In genomic region chr6:14553515-14553914, GRCh38 we compare ENCODE assay signal across 27 cellular contexts.
"Had no signal": no experiment of that assay in that cellular context is flagged by ENCODE, and none has a peak within 500 bp of the region (broad histone marks: within the 10 kb centered on the region; RNA-seq: fewer than 3 reads in every experiment).

No MANE protein-coding gene starts in this region.

- DNase-seq: stimulated activated CD4-positive, alpha-beta T cell treated with anti-CD3 and anti-CD28 coated beads, Interleukin-2, amount 100 ng/mL, for 48 hours; stimulated activated CD4-positive, alpha-beta T cell treated with anti-CD3 and anti-CD28 coated beads, Interleukin-4, amount 100 ng/mL, for 1 hour; stimulated activated CD4-positive, alpha-beta T cell treated with anti-CD3 and anti-CD28 coated beads, Interleukin-4, amount 100 ng/mL, for 24 hours; stimulated activated CD4-positive, alpha-beta T cell treated with anti-CD3 and anti-CD28 coated beads, Interleukin-4, amount 100 ng/mL, for 4 hours; stimulated activated CD8-positive, alpha-beta memory T cell treated with anti-CD3 and anti-CD28 coated beads, Interleukin-4, amount 100 ng/mL, for 48 hours; stimulated activated naive B cell treated with anti-CD40 and anti-IgM and Interleukin-4, amounts not matched to agents 10 μg/mL and 1 μg/mL and 100 μg/mL, for 72 hours; stimulated activated naive CD4-positive, alpha-beta T cell; stimulated activated naive CD4-positive, alpha-beta T cell treated with Interleukin-2 at 50 U/mL for 16 hours; stimulated activated naive CD8-positive, alpha-beta T cell treated with anti-CD3 and anti-CD28 coated beads, Interleukin-15, amount 100 ng/mL, for 72 hours; stimulated activated naive CD8-positive, alpha-beta T cell treated with anti-CD3 and anti-CD28 coated beads, Interleukin-15, Interleukin-2, amounts not matched to agents 100 U/mL and 50 U/mL, for 24 hours; stomach; substantia nigra; testis; thyroid gland; tibial artery; transverse colon; trophoblast cell; upper lobe of right lung; uterus had no signal

- H3K4me1 ChIP-seq: stomach, thyroid gland, upper lobe of left lung, upper lobe of right lung, uterus, vagina had no signal

- H3K9me3 ChIP-seq: stomach, suprapubic skin, testis, thoracic aorta, thyroid gland, tibial artery, tibial nerve, transverse colon, upper lobe of left lung, upper lobe of right lung, uterus, vagina had no signal

- H3K27ac Mint-ChIP-seq: stimulated activated memory B cell treated with anti-CD40 and anti-IgM and Interleukin-4, amounts not matched to agents 10 μg/mL and 1 μg/mL and 100 μg/mL, for 72 hours; stimulated activated naive B cell treated with anti-CD40 and anti-IgM and Interleukin-4, amounts not matched to agents 10 μg/mL and 1 μg/mL and 100 μg/mL, for 72 hours; stimulated activated naive CD8-positive, alpha-beta T cell treated with anti-CD3 and anti-CD28 coated beads, Interleukin-15, amount 100 ng/mL, for 72 hours; stimulated activated naive CD8-positive, alpha-beta T cell treated with anti-CD3 and anti-CD28 coated beads, Interleukin-15, Interleukin-2, amounts not matched to agents 100 ng/mL and 50 ng/mL, for 24 hours; type B pancreatic cell had no signal

- H3K4me3 Mint-ChIP-seq: stimulated activated memory B cell treated with anti-CD40 and anti-IgM and Interleukin-4, amounts not matched to agents 10 μg/mL and 1 μg/mL and 100 μg/mL, for 72 hours; stimulated activated naive B cell treated with anti-CD40 and anti-IgM and Interleukin-4, amounts not matched to agents 10 μg/mL and 1 μg/mL and 100 μg/mL, for 72 hours; stimulated activated naive CD8-positive, alpha-beta T cell treated with anti-CD3 and anti-CD28 coated beads, Interleukin-15, amount 100 ng/mL, for 72 hours; stimulated activated naive CD8-positive, alpha-beta T cell treated with anti-CD3 and anti-CD28 coated beads, Interleukin-15, Interleukin-2, amounts not matched to agents 100 ng/mL and 50 ng/mL, for 24 hours; type B pancreatic cell had no signal

- H3K4me1 Mint-ChIP-seq: stimulated activated naive CD8-positive, alpha-beta T cell treated with anti-CD3 and anti-CD28 coated beads, Interleukin-15, amount 100 ng/mL, for 72 hours had no signal

- ATAC-seq: stimulated activated memory B cell treated with anti-CD40 and anti-IgM and Interleukin-4, amounts not matched to agents 10 μg/mL and 1 μg/mL and 100 μg/mL, for 72 hours; stimulated activated naive B cell treated with anti-CD40 and anti-IgM and Interleukin-4, amounts not matched to agents 10 μg/mL and 1 μg/mL and 100 μg/mL, for 72 hours; stimulated activated naive CD8-positive, alpha-beta T cell treated with anti-CD3 and anti-CD28 coated beads, Interleukin-15, amount 100 ng/mL, for 72 hours; stimulated activated naive CD8-positive, alpha-beta T cell treated with anti-CD3 and anti-CD28 coated beads, Interleukin-15, Interleukin-2, amounts not matched to agents 100 U/mL and 50 U/mL, for 24 hours; upper lobe of right lung had no signal

- H3K36me3 Mint-ChIP-seq: stimulated activated memory B cell treated with anti-CD40 and anti-IgM and Interleukin-4, amounts not matched to agents 10 μg/mL and 1 μg/mL and 100 μg/mL, for 72 hours; type B pancreatic cell had no signal

- H3K9me3 Mint-ChIP-seq: stimulated activated memory B cell treated with anti-CD40 and anti-IgM and Interleukin-4, amounts not matched to agents 10 μg/mL and 1 μg/mL and 100 μg/mL, for 72 hours; stimulated activated naive B cell treated with anti-CD40 and anti-IgM and Interleukin-4, amounts not matched to agents 10 μg/mL and 1 μg/mL and 100 μg/mL, for 72 hours; stimulated activated naive CD8-positive, alpha-beta T cell treated with anti-CD3 and anti-CD28 coated beads, Interleukin-15, amount 100 ng/mL, for 72 hours; stimulated activated naive CD8-positive, alpha-beta T cell treated with anti-CD3 and anti-CD28 coated beads, Interleukin-15, Interleukin-2, amounts not matched to agents 100 ng/mL and 50 ng/mL, for 24 hours; type B pancreatic cell had no signal

- H3K27ac ChIP-seq: stomach, suprapubic skin, testis, thoracic aorta, thyroid gland, tibial artery, tibial nerve, transverse colon, upper lobe of left lung, upper lobe of right lung, uterus, vagina had no signal

- H3K36me3 ChIP-seq: stomach, suprapubic skin, thoracic aorta, thyroid gland, tibial artery, tibial nerve, transverse colon, upper lobe of left lung, upper lobe of right lung, uterus, vagina had no signal

- H3K4me3 ChIP-seq: stomach, suprapubic skin, testis, thoracic aorta, thyroid gland, tibial artery, tibial nerve, transverse colon, upper lobe of left lung, upper lobe of right lung, uterus, vagina had no signal
